In genomic region chr2:169797601-169798000, GRCh38 we compare ENCODE assay signal across 15 cellular contexts. TPM values are rescaled to one million over a fixed set of nuclear protein-coding genes. Genes with fewer than 3 reads are reported as not detected.
DNase-seq lines count a peak whose midpoint lies in the region; ATAC-seq and TF ChIP-seq lines count a peak whose summit lies in the region.
"Had no signal": no experiment of that assay in that cellular context is flagged by ENCODE, and none has a peak within 500 bp of the region (broad histone marks: within the 10 kb centered on the region; RNA-seq: fewer than 3 reads in every experiment).

No MANE protein-coding gene starts in this region.

- H3K36me3 ChIP-seq in H7 (replicated peaks; ENCODE audit: control insufficient read depth, insufficient read depth, low read length) = peaks cover 1% of the 10 kb centered on the region; the same call in 1 of the 2 replicates
- H3K36me3 ChIP-seq in lower lobe of right lung = peaks cover 18% of the 10 kb centered on the region
- peaks cover 16% of the 10 kb centered on the region for H3K36me3 ChIP-seq in upper lobe of right lung
- H3K36me3 ChIP-seq: colonic mucosa had no signal

- ATAC-seq in lower lobe of right lung (no peak), omental fat pad (ENCODE audit: low FRiP score) (no peak), upper lobe of right lung (no peak)

- H3K27ac ChIP-seq in lower lobe of right lung (no peak overlapping the region), upper lobe of right lung (no peak overlapping the region)
- H3K27ac ChIP-seq: colonic mucosa had no signal

- H3K27me3 Mint-ChIP-seq in T-helper 2 cell treated with Interferon-gamma antibody and Interleukin-4, amounts not matched to agents 5 μg/mL and 100 μg/mL, for 36 hours (ENCODE audit: low read depth) = peaks cover 18% of the 10 kb centered on the region
- peaks cover 5% of the 10 kb centered on the region for H3K27me3 Mint-ChIP-seq in activated naive CD8-positive, alpha-beta T cell treated with anti-CD3 and anti-CD28 coated beads for 36 hours
- H3K27me3 Mint-ChIP-seq in nephron progenitor cell (ENCODE audit: low read depth, poor library complexity) = peaks cover 3% of the 10 kb centered on the region

- no peak for DNase-seq in T-helper 2 cell treated with Interferon-gamma antibody and Interleukin-4, amounts not matched to agents 5 μg/mL and 100 μg/mL, for 36 hours (ENCODE audit: low spot score)
- no peak for DNase-seq in T-helper 2 cell
- peak; percentile 28 for DNase-seq in H7
- no peak for DNase-seq in activated naive CD8-positive, alpha-beta T cell treated with anti-CD3 and anti-CD28 coated beads for 36 hours
- no peak for DNase-seq in nephron progenitor cell
- no peak for DNase-seq in lower lobe of right lung
- no peak for DNase-seq in omental fat pad (ENCODE audit: low spot score)
- no peak for DNase-seq in upper lobe of right lung
- DNase-seq: colonic mucosa; esophagus squamous epithelium; GDM1; NK-92 treated with Interleukin-12 subunit alpha and Interleukin-12 subunit beta, amount 100 ng/mL, for 24 hours; right cardiac atrium; Right ventricle myocardium superior; stimulated activated CD4-positive, alpha-beta T cell treated with anti-CD3 and anti-CD28 coated beads, Interleukin-2, amount 100 ng/mL, for 48 hours had no signal

- H3K27ac Mint-ChIP-seq in T-helper 2 cell treated with Interferon-gamma antibody and Interleukin-4, amounts not matched to agents 5 μg/mL and 100 μg/mL, for 36 hours = no peak overlapping the region
- no peak overlapping the region for H3K27ac Mint-ChIP-seq in activated naive CD8-positive, alpha-beta T cell treated with anti-CD3 and anti-CD28 coated beads for 36 hours
- no peak overlapping the region for H3K27ac Mint-ChIP-seq in nephron progenitor cell

- H3K27me3 ChIP-seq in H7 (ENCODE audit: control insufficient read depth, insufficient read depth, low read length) (no peaks in the 10 kb centered on the region), lower lobe of right lung (ENCODE audit: low read depth) (no peaks in the 10 kb centered on the region), upper lobe of right lung (no peaks in the 10 kb centered on the region)
- H3K27me3 ChIP-seq: colonic mucosa, esophagus squamous epithelium had no signal

- H3K4me3 ChIP-seq in H7 (ENCODE audit: insufficient read depth, low read depth, low read length) (no peak overlapping the region), lower lobe of right lung (no peak overlapping the region), upper lobe of right lung (no peak overlapping the region)

- H3K4me1 Mint-ChIP-seq in T-helper 2 cell treated with Interferon-gamma antibody and Interleukin-4, amounts not matched to agents 5 μg/mL and 100 μg/mL, for 36 hours (ENCODE audit: low read depth) = peaks cover 19% of the 10 kb centered on the region
- H3K4me1 Mint-ChIP-seq in activated naive CD8-positive, alpha-beta T cell treated with anti-CD3 and anti-CD28 coated beads for 36 hours = peaks cover 21% of the 10 kb centered on the region
- H3K4me1 Mint-ChIP-seq in nephron progenitor cell = peaks cover 37% of the 10 kb centered on the region

- H3K4me1 ChIP-seq in lower lobe of right lung (peaks cover 16% of the 10 kb centered on the region), upper lobe of right lung (peaks cover 5% of the 10 kb centered on the region)
- H3K4me1 ChIP-seq: colonic mucosa had no signal

- peak overlapping the region; percentile 61 for H3K4me3 Mint-ChIP-seq in T-helper 2 cell treated with Interferon-gamma antibody and Interleukin-4, amounts not matched to agents 5 μg/mL and 100 μg/mL, for 36 hours
- peak overlapping the region; percentile 33 for H3K4me3 Mint-ChIP-seq in activated naive CD8-positive, alpha-beta T cell treated with anti-CD3 and anti-CD28 coated beads for 36 hours
- H3K4me3 Mint-ChIP-seq in nephron progenitor cell = peak overlapping the region; percentile 66

- intact Hi-C loops in lower lobe of right lung (cut with DNase I) (no loop called here), upper lobe of right lung (cut with DNase I) (no loop called here)

- H3K36me3 Mint-ChIP-seq in T-helper 2 cell treated with Interferon-gamma antibody and Interleukin-4, amounts not matched to agents 5 μg/mL and 100 μg/mL, for 36 hours (ENCODE audit: low read depth) = peaks cover 13% of the 10 kb centered on the region
- H3K36me3 Mint-ChIP-seq in activated naive CD8-positive, alpha-beta T cell treated with anti-CD3 and anti-CD28 coated beads for 36 hours = peaks cover 10% of the 10 kb centered on the region
- peaks cover 36% of the 10 kb centered on the region for H3K36me3 Mint-ChIP-seq in nephron progenitor cell (ENCODE audit: low read depth)

- no peaks in the 10 kb centered on the region for H3K9me3 Mint-ChIP-seq in T-helper 2 cell treated with Interferon-gamma antibody and Interleukin-4, amounts not matched to agents 5 μg/mL and 100 μg/mL, for 36 hours
- H3K9me3 Mint-ChIP-seq in activated naive CD8-positive, alpha-beta T cell treated with anti-CD3 and anti-CD28 coated beads for 36 hours = no peaks in the 10 kb centered on the region
- H3K9me3 Mint-ChIP-seq in nephron progenitor cell = no peaks in the 10 kb centered on the region

- no peak for TF ChIP-seq CTCF in nephron progenitor cell (IDR thresholded peaks at IDR 0.05)
- TF ChIP-seq CTCF in lower lobe of right lung (IDR thresholded peaks at IDR 0.05) = no peak
- no peak for TF ChIP-seq CTCF in omental fat pad (IDR thresholded peaks at IDR 0.05)
- TF ChIP-seq CTCF in upper lobe of right lung (IDR thresholded peaks at IDR 0.05) = no peak

- H3K9me3 ChIP-seq in lower lobe of right lung (no peaks in the 10 kb centered on the region), upper lobe of right lung (no peaks in the 10 kb centered on the region)
- H3K9me3 ChIP-seq: colonic mucosa had no signal

RNA-seq across cellular contexts. Expression of gene SSB, which starts 1.1 kb away (rescaled TPM):
- total RNA-seq in H7 (2014; rRNA removed; shearing (Covaris generic)) = 110 and 169 TPM in 2 replicates
- 100 to 1,000 TPM; 122 to 124 TPM for total RNA-seq in activated naive CD8-positive, alpha-beta T cell treated with anti-CD3 and anti-CD28 coated beads for 36 hours
- 76.3 TPM for total RNA-seq in lower lobe of right lung
- total RNA-seq in omental fat pad = 100 to 1,000 TPM in 2 of 4 donors, 10 to 100 TPM in 2; 70.3 to 246 (median 111) TPM
- total RNA-seq in upper lobe of right lung = 70.7 TPM

RNA-seq across cellular contexts. Expression of gene METTL5, which starts 27.1 kb away (rescaled TPM):
- total RNA-seq in H7 (2014; rRNA removed; shearing (Covaris generic)) = 61.5 and 80.7 TPM in 2 replicates
- 100 to 1,000 TPM; 115 TPM for total RNA-seq in activated naive CD8-positive, alpha-beta T cell treated with anti-CD3 and anti-CD28 coated beads for 36 hours
- 33.2 TPM for total RNA-seq in lower lobe of right lung
- 10 to 100 TPM; 27.4 to 63.2 (median 39.0) TPM for total RNA-seq in omental fat pad
- total RNA-seq in upper lobe of right lung = 34.7 TPM

RNA-seq across cellular contexts. Expression of gene UBR3, which starts 29.7 kb away (rescaled TPM):
- total RNA-seq in H7 (2014; rRNA removed; shearing (Covaris generic)) = 9.3 and 11.8 TPM in 2 replicates
- total RNA-seq in activated naive CD8-positive, alpha-beta T cell treated with anti-CD3 and anti-CD28 coated beads for 36 hours = 10 to 100 TPM; 15.1 to 17.7 TPM
- total RNA-seq in lower lobe of right lung (46.7 TPM), omental fat pad (10 to 100 TPM; 59.2 to 90.3 (median 64.0) TPM), upper lobe of right lung (42.8 TPM)
